In the genomic region with DNA sequence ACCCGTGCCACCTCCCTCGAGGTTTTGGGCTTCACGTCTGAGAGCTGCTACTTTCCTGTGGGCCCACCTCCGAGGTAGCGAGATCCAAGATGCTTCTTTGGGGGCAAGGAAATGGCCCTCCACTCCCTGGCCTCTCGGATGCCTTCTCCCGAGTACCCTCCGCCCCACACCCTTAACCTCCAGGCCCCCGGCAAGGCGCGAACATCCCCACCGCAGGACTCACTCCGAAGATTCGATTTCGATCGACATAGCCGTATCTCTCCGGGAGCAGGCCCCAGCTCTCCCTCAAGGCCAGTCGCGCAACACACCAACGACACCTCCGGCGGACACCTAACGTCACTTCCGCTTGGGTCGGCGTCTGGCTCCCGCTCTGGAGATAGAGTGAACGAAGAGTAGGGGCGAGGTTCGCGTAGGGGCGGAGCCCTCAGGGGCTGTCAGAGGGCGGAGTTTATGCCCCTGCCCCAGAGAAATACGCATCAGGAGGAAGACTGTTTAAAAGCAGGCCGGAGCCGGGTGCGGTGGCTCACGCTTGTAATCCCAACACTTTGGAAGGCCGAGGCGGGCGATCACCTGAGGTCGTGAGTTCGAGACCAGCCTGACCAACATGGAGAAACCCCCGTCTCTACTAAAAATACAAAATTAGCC, we compare ENCODE assay signal across 8 cellular contexts. TPM values are rescaled to one million over a fixed set of nuclear protein-coding genes. Genes with fewer than 3 reads are reported as not detected.
DNase-seq lines count a peak whose midpoint lies in the region; ATAC-seq and TF ChIP-seq lines count a peak whose summit lies in the region.

A gene (minus strand): TSS at position 315 of the 645 bp plus-strand sequence. CDS start 66 bp downstream, at position 249.

- no peaks in the 10 kb centered on the region; the same call in 1 of the 2 replicates for H3K9me3 ChIP-seq in AG04450 (ENCODE audit: control insufficient read depth, insufficient read depth, low read length)
- H3K9me3 ChIP-seq in smooth muscle cell (replicated peaks; ENCODE audit: low read depth) = no peaks in the 10 kb centered on the region

- 2% methylated on average over 44 of the region's 45 CpGs for WGBS in smooth muscle cell (ENCODE audit: low lambda C conversion rate)

- TF ChIP-seq CTCF in AG04450 (IDR thresholded peaks at IDR 0.05; ENCODE audit: low read depth, low read length) (no peak), WTC11 (IDR thresholded peaks at IDR 0.05) (no peak), cardiac fibroblast (IDR thresholded peaks at IDR 0.05; ENCODE audit: low read depth, low read length) (no peak), smooth muscle cell (IDR thresholded peaks at IDR 0.05; ENCODE audit: borderline replicate concordance, insufficient read depth, poor library complexity, severe bottlenecking) (no peak)

- H3K27ac ChIP-seq in AG04450 (ENCODE audit: low read depth, low read length) (peak within 1 kb of the TSS; percentile 90), smooth muscle cell (ENCODE audit: low read depth) (peak within 1 kb of the TSS; percentile 93)

- H3K4me3 ChIP-seq in AG04450 (ENCODE audit: low read depth, low read length) (peak within 1 kb of the TSS; percentile 98), cardiac fibroblast (replicated peaks in 1 of 2; ENCODE audit: low read depth in 2 of 2, low read length in 2 of 2) (peak within 1 kb of the TSS; percentile 87 to 92), smooth muscle cell (peak within 1 kb of the TSS; percentile 85)

- peak within 1 kb of the TSS; percentile 99 for H3K9ac ChIP-seq in smooth muscle cell (ENCODE audit: low read depth)

- peaks cover 11% of the 10 kb centered on the region for H4K20me1 ChIP-seq in smooth muscle cell (ENCODE audit: low read depth)

- peaks cover 3% of the 10 kb centered on the region for H3F3A ChIP-seq in smooth muscle cell (ENCODE audit: low read depth)

- H3K79me2 ChIP-seq in smooth muscle cell (ENCODE audit: low read depth) = peaks cover 51% of the 10 kb centered on the region

- POLR2A ChIA-PET in AG04450 (lab: Yijun Ruan, JAX) = interaction anchor here (0.7 to 1.6 kb wide), 6 partner anchors 9 to 188 kb away, joined by 3 to 8 read pairs (median 6); a partner anchor contains a TSS
- POLR2A ChIA-PET in WTC11 (lab: Charles Lee) = interaction anchor here (1.0 to 1.7 kb wide), 3 partner anchors 51 to 75 kb away, joined by 3 to 6 read pairs (median 5); a partner anchor contains a TSS

- H2AFZ ChIP-seq in smooth muscle cell (ENCODE audit: low read depth) = peak within 1 kb of the TSS; percentile 88

- H3K4me1 Mint-ChIP-seq in WTC11 = peaks cover 8% of the 10 kb centered on the region

- peaks cover 22% of the 10 kb centered on the region for H3K36me3 Mint-ChIP-seq in WTC11

- no peaks in the 10 kb centered on the region for H3K9me3 Mint-ChIP-seq in WTC11

- peak within 1 kb of the TSS; percentile 83 for H3K4me2 ChIP-seq in smooth muscle cell

- no peaks in the 10 kb centered on the region for H3K27me3 Mint-ChIP-seq in WTC11 (ENCODE audit: low read depth)

- peaks cover 12% of the 10 kb centered on the region for H3K4me1 ChIP-seq in smooth muscle cell (ENCODE audit: low read depth)

- CTCF ChIA-PET in AG04450 (lab: Charles Lee) = interaction anchor here (2.1 kb wide), 1 partner anchor 150 kb away, joined by 11 read pairs; no protein-coding TSS in a partner anchor
- CTCF ChIA-PET in WTC11 (lab: Charles Lee) = interaction anchor here (1.4 kb wide), 1 partner anchor 189 kb away, joined by 3 read pairs; no protein-coding TSS in a partner anchor

- peak; percentile 89 for DNase-seq in AG04450 (ENCODE audit: low read depth, low spot score)
- peak; percentile 84 for DNase-seq in NCI-H226
- peak; percentile 97 for DNase-seq in WTC11 (ENCODE audit: low spot score)
- peak; percentile 98 for DNase-seq in cardiac fibroblast (ENCODE audit: low read depth in 2 of 2)
- peak; percentile 99 for DNase-seq in iPS-NIHi7 (ENCODE audit: extremely low spot score)
- peak; percentile 72 for DNase-seq in smooth muscle cell (lab: John Stamatoyannopoulos, UW; ENCODE audit: unreplicated experiment)

- peak within 1 kb of the TSS; percentile 99 for H3K27ac Mint-ChIP-seq in WTC11

- H3K27me3 ChIP-seq in AG04450 (ENCODE audit: control insufficient read depth, insufficient read depth, low read length) (no peaks in the 10 kb centered on the region), smooth muscle cell (ENCODE audit: low read depth) (no peaks in the 10 kb centered on the region)

- peak within 1 kb of the TSS; percentile 99 for H3K4me3 Mint-ChIP-seq in WTC11

- H3K36me3 ChIP-seq in smooth muscle cell (ENCODE audit: low read depth) = peaks cover 4% of the 10 kb centered on the region

- ATAC-seq in GM18909 (IDR thresholded peaks at IDR 0.05; ENCODE audit: poor library complexity, unreplicated experiment) (peak; percentile 100), HG03175 (IDR thresholded peaks at IDR 0.05; ENCODE audit: unreplicated experiment) (peak; percentile 99), WTC11 (peak; percentile 99)

TF ChIP-seq in WTC11, 78 proteins besides CTCF, POLR2A, EP300 and RAD21 (continues in another document):
- no peak for TF ChIP-seq MYBL2 (CRISPR knock-in tag; IDR thresholded peaks at IDR 0.05)
- TF ChIP-seq NFYB (CRISPR knock-in tag; conservative IDR thresholded peaks at IDR 0.05; ENCODE audit: low read depth) = no peak
- no peak for TF ChIP-seq ESRRA (CRISPR knock-in tag; IDR thresholded peaks at IDR 0.05; ENCODE audit: borderline replicate concordance)
- TF ChIP-seq, protein P1, sequence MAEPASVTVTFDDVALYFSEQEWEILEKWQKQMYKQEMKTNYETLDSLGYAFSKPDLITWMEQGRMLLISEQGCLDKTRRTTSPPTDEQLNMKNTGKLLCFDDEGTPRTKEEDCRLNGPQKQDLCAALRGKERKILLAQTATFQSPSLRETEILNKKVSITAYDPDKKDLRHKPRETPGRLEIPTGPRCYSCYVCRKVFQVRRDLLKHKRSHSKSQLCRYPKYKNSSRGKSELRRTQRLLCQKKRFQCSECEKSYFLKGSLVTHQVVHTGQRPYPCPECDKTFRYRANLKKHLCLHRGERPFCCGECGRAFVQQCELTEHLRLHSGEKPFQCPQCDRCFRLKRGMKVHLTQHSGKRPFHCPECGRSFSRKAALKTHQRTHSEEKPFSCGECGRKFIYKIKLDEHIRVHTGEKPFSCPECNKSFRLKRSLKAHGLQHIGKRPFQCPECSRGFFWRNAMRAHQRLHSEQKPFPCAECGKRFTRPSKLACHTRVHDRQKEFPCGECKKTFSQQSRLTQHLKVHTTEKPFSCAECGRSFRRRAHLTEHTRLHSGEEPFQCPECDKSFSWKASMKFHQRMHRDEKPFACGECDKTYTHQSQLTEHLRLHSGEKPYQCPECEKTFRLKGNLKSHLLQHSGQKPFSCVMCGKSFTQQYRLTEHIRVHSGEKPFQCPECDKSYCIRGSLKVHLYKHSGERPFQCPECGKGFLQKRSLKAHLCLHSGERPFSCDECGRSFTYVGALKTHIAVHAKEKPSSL (CRISPR knock-in tag; conservative IDR thresholded peaks at IDR 0.05) = no peak
- TF ChIP-seq, protein P2, sequence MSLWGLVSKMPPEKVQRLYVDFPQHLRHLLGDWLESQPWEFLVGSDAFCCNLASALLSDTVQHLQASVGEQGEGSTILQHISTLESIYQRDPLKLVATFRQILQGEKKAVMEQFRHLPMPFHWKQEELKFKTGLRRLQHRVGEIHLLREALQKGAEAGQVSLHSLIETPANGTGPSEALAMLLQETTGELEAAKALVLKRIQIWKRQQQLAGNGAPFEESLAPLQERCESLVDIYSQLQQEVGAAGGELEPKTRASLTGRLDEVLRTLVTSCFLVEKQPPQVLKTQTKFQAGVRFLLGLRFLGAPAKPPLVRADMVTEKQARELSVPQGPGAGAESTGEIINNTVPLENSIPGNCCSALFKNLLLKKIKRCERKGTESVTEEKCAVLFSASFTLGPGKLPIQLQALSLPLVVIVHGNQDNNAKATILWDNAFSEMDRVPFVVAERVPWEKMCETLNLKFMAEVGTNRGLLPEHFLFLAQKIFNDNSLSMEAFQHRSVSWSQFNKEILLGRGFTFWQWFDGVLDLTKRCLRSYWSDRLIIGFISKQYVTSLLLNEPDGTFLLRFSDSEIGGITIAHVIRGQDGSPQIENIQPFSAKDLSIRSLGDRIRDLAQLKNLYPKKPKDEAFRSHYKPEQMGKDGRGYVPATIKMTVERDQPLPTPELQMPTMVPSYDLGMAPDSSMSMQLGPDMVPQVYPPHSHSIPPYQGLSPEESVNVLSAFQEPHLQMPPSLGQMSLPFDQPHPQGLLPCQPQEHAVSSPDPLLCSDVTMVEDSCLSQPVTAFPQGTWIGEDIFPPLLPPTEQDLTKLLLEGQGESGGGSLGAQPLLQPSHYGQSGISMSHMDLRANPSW (CRISPR knock-in tag; conservative IDR thresholded peaks at IDR 0.05; ENCODE audit: low read depth) = no peak
- TF ChIP-seq IRF2 (CRISPR knock-in tag; IDR thresholded peaks at IDR 0.05; ENCODE audit: borderline replicate concordance, low read depth) = no peak
- TF ChIP-seq CREM (CRISPR knock-in tag; IDR thresholded peaks at IDR 0.05) = peak; percentile 99
- TF ChIP-seq KAT7 (CRISPR knock-in tag; IDR thresholded peaks at IDR 0.05; ENCODE audit: borderline replicate concordance) = no peak
- TF ChIP-seq, protein P3, sequence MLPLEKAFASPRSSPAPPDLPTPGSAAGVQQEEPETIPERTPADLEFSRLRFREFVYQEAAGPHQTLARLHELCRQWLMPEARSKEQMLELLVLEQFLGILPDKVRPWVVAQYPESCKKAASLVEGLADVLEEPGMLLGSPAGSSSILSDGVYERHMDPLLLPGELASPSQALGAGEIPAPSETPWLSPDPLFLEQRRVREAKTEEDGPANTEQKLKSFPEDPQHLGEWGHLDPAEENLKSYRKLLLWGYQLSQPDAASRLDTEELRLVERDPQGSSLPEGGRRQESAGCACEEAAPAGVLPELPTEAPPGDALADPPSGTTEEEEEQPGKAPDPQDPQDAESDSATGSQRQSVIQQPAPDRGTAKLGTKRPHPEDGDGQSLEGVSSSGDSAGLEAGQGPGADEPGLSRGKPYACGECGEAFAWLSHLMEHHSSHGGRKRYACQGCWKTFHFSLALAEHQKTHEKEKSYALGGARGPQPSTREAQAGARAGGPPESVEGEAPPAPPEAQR (CRISPR knock-in tag; IDR thresholded peaks at IDR 0.05) = no peak

RNA-seq across cellular contexts. Expression of the gene that starts here (rescaled TPM):
- polyA plus RNA-seq in AG04450 (2011; rRNA removed) (17.1 and 19.6 TPM in 2 replicates), smooth muscle cell (13.7 and 15.1 TPM in 2 replicates)
- 17.8 and 23.8 TPM in 2 replicates for polyA minus RNA-seq in AG04450 (2011; rRNA and poly(A)+ RNA removed)
- total RNA-seq in WTC11 (2021) (23.2 to 23.3 TPM (median 23.2 TPM) in 3 replicates), smooth muscle cell (17.4 and 18.8 TPM in 2 replicates)

Comparison
In these comparisons a context has a peak if more than half of its experiments do, and no peak if none do; other contexts are left out.
1. Peak in every context shown above with its lines: DNase-seq, ATAC-seq, H3K4me3 ChIP-seq and H3K27ac ChIP-seq.